1 cellular context compared by ENCODE assay signal in genomic region chr19:33022472-33023116, GRCh38.
TF ChIP-seq lines count a peak whose summit lies in the region.

No MANE protein-coding gene starts in this region.

TF ChIP-seq in WTC11, 78 proteins besides CTCF, POLR2A, EP300 and RAD21 (continued from another document and continues in another):
- TF ChIP-seq PREB (CRISPR knock-in tag; IDR thresholded peaks at IDR 0.05; ENCODE audit: borderline replicate concordance) (no peak), PRDM15 (CRISPR knock-in tag; IDR thresholded peaks at IDR 0.05) (no peak), MXD4 (CRISPR knock-in tag; IDR thresholded peaks at IDR 0.05; ENCODE audit: borderline replicate concordance) (no peak), PRRX2 (CRISPR knock-in tag; IDR thresholded peaks at IDR 0.05) (no peak), E2F5 (CRISPR knock-in tag; IDR thresholded peaks at IDR 0.05) (no peak), EMX1 (CRISPR knock-in tag; IDR thresholded peaks at IDR 0.05) (no peak), ZNF317 (CRISPR knock-in tag; IDR thresholded peaks at IDR 0.05; ENCODE audit: borderline replicate concordance, low read depth) (no peak), TCF7 (CRISPR knock-in tag; IDR thresholded peaks at IDR 0.05; ENCODE audit: low read depth) (no peak), MAX (CRISPR knock-in tag; IDR thresholded peaks at IDR 0.05) (peak; percentile 52; the same call in 1 of the 2 replicates), ETV6 (CRISPR knock-in tag; IDR thresholded peaks at IDR 0.05) (peak; percentile 51; the same call in 1 of the 2 replicates), ATF1 (CRISPR knock-in tag; IDR thresholded peaks at IDR 0.05) (no peak), ATF6 (CRISPR knock-in tag; IDR thresholded peaks at IDR 0.05) (no peak), ZNF263 (CRISPR knock-in tag; IDR thresholded peaks at IDR 0.05; ENCODE audit: low read depth) (peak; percentile 98), ZNF121 (CRISPR knock-in tag; IDR thresholded peaks at IDR 0.05) (0 out of 2 replicates have a peak, but pooled peaks have one; percentile 41), USF1 (CRISPR knock-in tag; IDR thresholded peaks at IDR 0.05) (peak; percentile 38; the same call in 1 of the 2 replicates), FOXJ3 (CRISPR knock-in tag; IDR thresholded peaks at IDR 0.05; ENCODE audit: borderline replicate concordance) (no peak), STAT6 (CRISPR knock-in tag; conservative IDR thresholded peaks at IDR 0.05; ENCODE audit: low read depth) (no peak), OVOL2 (CRISPR knock-in tag; IDR thresholded peaks at IDR 0.05; ENCODE audit: borderline replicate concordance) (no peak), TP53 (CRISPR knock-in tag; IDR thresholded peaks at IDR 0.05) (no peak), CREB1 (CRISPR knock-in tag; IDR thresholded peaks at IDR 0.05) (no peak), ZNF416 (CRISPR knock-in tag; IDR thresholded peaks at IDR 0.05) (no peak), GRHL2 (CRISPR knock-in tag; IDR thresholded peaks at IDR 0.05; ENCODE audit: insufficient replicate concordance, severe bottlenecking) (no peak), MYBL2 (CRISPR knock-in tag; IDR thresholded peaks at IDR 0.05) (no peak), CREM (CRISPR knock-in tag; IDR thresholded peaks at IDR 0.05) (no peak), NFYB (CRISPR knock-in tag; conservative IDR thresholded peaks at IDR 0.05; ENCODE audit: low read depth) (no peak), HMGA2 (CRISPR knock-in tag; IDR thresholded peaks at IDR 0.05) (no peak), ATF3 (CRISPR knock-in tag; conservative IDR thresholded peaks at IDR 0.05) (no peak), ZNF532 (CRISPR knock-in tag; IDR thresholded peaks at IDR 0.05; ENCODE audit: borderline replicate concordance) (no peak), KAT7 (CRISPR knock-in tag; IDR thresholded peaks at IDR 0.05; ENCODE audit: borderline replicate concordance) (no peak), RELA (CRISPR knock-in tag; IDR thresholded peaks at IDR 0.05; ENCODE audit: borderline replicate concordance) (no peak), SP1 (CRISPR knock-in tag; conservative IDR thresholded peaks at IDR 0.05) (peak; percentile 67), HMGXB4 (CRISPR knock-in tag; IDR thresholded peaks at IDR 0.05) (no peak), AFF4 (CRISPR knock-in tag; IDR thresholded peaks at IDR 0.05; ENCODE audit: borderline replicate concordance) (no peak; the same call in 1 of the 2 replicates), NR3C1 (CRISPR knock-in tag; conservative IDR thresholded peaks at IDR 0.05; ENCODE audit: low read depth) (no peak), NFE2L1 (CRISPR knock-in tag; IDR thresholded peaks at IDR 0.05) (no peak), GABPB1 (CRISPR knock-in tag; IDR thresholded peaks at IDR 0.05) (no peak), ZBTB21 (CRISPR knock-in tag; IDR thresholded peaks at IDR 0.05; ENCODE audit: borderline replicate concordance) (no peak; the same call in 1 of the 2 replicates)
